ENCODE assay signal across 15 cellular contexts in genomic region chr5:140423609-140424008, GRCh38. TPM values are rescaled to one million over a fixed set of nuclear protein-coding genes. Genes with fewer than 3 reads are reported as not detected.
DNase-seq lines count a peak whose midpoint lies in the region; ATAC-seq and TF ChIP-seq lines count a peak whose summit lies in the region.
"Had no signal": no experiment of that assay in that cellular context is flagged by ENCODE, and none has a peak within 500 bp of the region (broad histone marks: within the 10 kb centered on the region; RNA-seq: fewer than 3 reads in every experiment).

No MANE protein-coding gene starts in this region.

- no peak for DNase-seq in stimulated activated naive CD8-positive, alpha-beta T cell treated with anti-CD3 and anti-CD28 coated beads, Interleukin-15, Interleukin-2, amounts not matched to agents 100 U/mL and 50 U/mL, for 24 hours
- no peak for DNase-seq in stimulated activated naive CD8-positive, alpha-beta T cell treated with anti-CD3 and anti-CD28 coated beads, Interleukin-15, amount 100 ng/mL, for 72 hours
- DNase-seq in osteoblast (ENCODE audit: insufficient read length, low spot score, missing footprints) (peak; percentile 47), cerebellar cortex (ENCODE audit: low spot score) (no peak), breast epithelium (ENCODE audit: low spot score in 2 of 2) (no peak), RKO (ENCODE audit: low spot score) (no peak)
- DNase-seq: C1 segment of cervical spinal cord; CD4-positive, alpha-beta memory T cell; COR-L47; DND-41; GDM1; HCEC 1CT; HFFc6 had no signal

- H3K27me3 Mint-ChIP-seq in stimulated activated naive CD8-positive, alpha-beta T cell treated with anti-CD3 and anti-CD28 coated beads, Interleukin-15, amount 100 ng/mL, for 72 hours, result no peaks in the 10 kb centered on the region
- H3K27me3 Mint-ChIP-seq in activated naive CD8-positive, alpha-beta T cell, result no peaks in the 10 kb centered on the region
- H3K27me3 Mint-ChIP-seq: B cell; CD4-positive, alpha-beta memory T cell had no signal

- no peaks in the 10 kb centered on the region for H3K36me3 ChIP-seq in osteoblast (ENCODE audit: insufficient read depth, low read length)
- no peaks in the 10 kb centered on the region for H3K36me3 ChIP-seq in breast epithelium

- H3K4me1 ChIP-seq in osteoblast (ENCODE audit: insufficient read depth, low read length) (no peaks in the 10 kb centered on the region), breast epithelium (peaks cover 0 to 7% of the 10 kb centered on the region in 2 donors)

- H3K4me3 ChIP-seq in osteoblast (ENCODE audit: insufficient read depth, low read length) (no peak overlapping the region), breast epithelium (no peak overlapping the region)

- peak; percentile 74 for ATAC-seq in stimulated activated naive CD8-positive, alpha-beta T cell treated with anti-CD3 and anti-CD28 coated beads, Interleukin-15, Interleukin-2, amounts not matched to agents 100 U/mL and 50 U/mL, for 24 hours
- no peak for ATAC-seq in stimulated activated naive CD8-positive, alpha-beta T cell treated with anti-CD3 and anti-CD28 coated beads, Interleukin-15, amount 100 ng/mL, for 72 hours

- no peak overlapping the region for H2AFZ ChIP-seq in osteoblast (ENCODE audit: low read length)

- peaks cover 32% of the 10 kb centered on the region for H4K20me1 ChIP-seq in osteoblast (ENCODE audit: insufficient read depth, low read length)

- no peaks in the 10 kb centered on the region for H3K9me3 Mint-ChIP-seq in stimulated activated naive CD8-positive, alpha-beta T cell treated with anti-CD3 and anti-CD28 coated beads, Interleukin-15, amount 100 ng/mL, for 72 hours
- no peaks in the 10 kb centered on the region for H3K9me3 Mint-ChIP-seq in activated naive CD8-positive, alpha-beta T cell (ENCODE audit: low read depth)
- H3K9me3 Mint-ChIP-seq: CD4-positive, alpha-beta memory T cell; HFFc6 had no signal

- TF ChIP-seq CTCF in osteoblast (IDR thresholded peaks at IDR 0.05; ENCODE audit: extremely low read depth, low read depth, low read length) (no peak), breast epithelium (IDR thresholded peaks at IDR 0.05) (no peak)

- H3K9me3 ChIP-seq in osteoblast (ENCODE audit: low read depth, low read length) (no peaks in the 10 kb centered on the region), breast epithelium (no peaks in the 10 kb centered on the region)

- H3K4me2 ChIP-seq in osteoblast (ENCODE audit: insufficient read depth, low read length), result no peak overlapping the region

- intact Hi-C loops in breast epithelium (cut with DNase I; ENCODE audit: low total_unique reads), result no loop called here

- H3K4me3 Mint-ChIP-seq in stimulated activated naive CD8-positive, alpha-beta T cell treated with anti-CD3 and anti-CD28 coated beads, Interleukin-15, amount 100 ng/mL, for 72 hours, result no peak overlapping the region
- H3K4me3 Mint-ChIP-seq in activated naive CD8-positive, alpha-beta T cell, result peak overlapping the region; percentile 20
- H3K4me3 Mint-ChIP-seq: B cell, HFFc6 had no signal

- peaks cover 7% of the 10 kb centered on the region for H3K36me3 Mint-ChIP-seq in activated naive CD8-positive, alpha-beta T cell

- H3K27me3 ChIP-seq in osteoblast (ENCODE audit: insufficient read depth, low read length) (no peaks in the 10 kb centered on the region), breast epithelium (no peaks in the 10 kb centered on the region)

- TF ChIP-seq POLR2A in breast epithelium (IDR thresholded peaks at IDR 0.05), result no peak

- H3K79me2 ChIP-seq in osteoblast (ENCODE audit: insufficient read depth, low read length), result peaks cover 74% of the 10 kb centered on the region

- H3K27ac ChIP-seq in osteoblast (ENCODE audit: low read depth, low read length) (no peak overlapping the region), breast epithelium (no peak overlapping the region)

- peaks cover 54% of the 10 kb centered on the region for H3K4me1 Mint-ChIP-seq in stimulated activated naive CD8-positive, alpha-beta T cell treated with anti-CD3 and anti-CD28 coated beads, Interleukin-15, amount 100 ng/mL, for 72 hours
- H3K4me1 Mint-ChIP-seq in activated naive CD8-positive, alpha-beta T cell (ENCODE audit: low read depth), result peaks cover 55% of the 10 kb centered on the region

- H3K27ac Mint-ChIP-seq in stimulated activated naive CD8-positive, alpha-beta T cell treated with anti-CD3 and anti-CD28 coated beads, Interleukin-15, amount 100 ng/mL, for 72 hours, result no peak overlapping the region
- peak overlapping the region; percentile 25 for H3K27ac Mint-ChIP-seq in activated naive CD8-positive, alpha-beta T cell
- H3K27ac Mint-ChIP-seq: B cell, HFFc6 had no signal

RNA-seq across cellular contexts. Expression of gene ANKHD1, which starts 22.0 kb away (rescaled TPM):
- total RNA-seq in osteoblast (81.1 and 87.8 TPM in 2 replicates), breast epithelium (100 to 1,000 TPM; 133 to 196 (median 158) TPM)
